ENCODE assay signal across 1 cellular context in the genomic region with DNA sequence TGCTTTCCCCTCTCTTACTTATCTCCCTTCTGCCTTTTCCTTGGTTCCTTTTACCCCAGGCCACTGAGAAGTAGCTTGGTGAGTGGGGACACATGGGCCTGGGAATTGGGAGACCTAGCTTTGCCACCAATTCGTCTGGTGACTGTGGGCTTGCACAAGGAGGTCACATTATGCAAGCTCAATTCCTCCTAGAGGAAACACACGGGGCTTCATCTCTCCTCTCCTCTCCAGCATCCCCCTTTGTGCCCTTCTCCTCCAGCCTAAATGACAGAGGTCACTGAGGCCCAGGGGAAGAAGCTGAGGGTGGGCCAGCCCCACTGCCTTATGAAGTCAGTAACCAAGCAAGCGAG.
TF ChIP-seq lines count a peak whose summit lies in the region.

No MANE protein-coding gene starts in this region.

TF ChIP-seq in IMR-90, 13 proteins besides CTCF, POLR2A, EP300 and RAD21:
- no peak for TF ChIP-seq CEBPB (IDR thresholded peaks at IDR 0.05; ENCODE audit: low read depth, low read length)
- no peak for TF ChIP-seq MAZ (IDR thresholded peaks at IDR 0.05; ENCODE audit: borderline replicate concordance, low read depth, low read length)
- no peak for TF ChIP-seq USF2 (IDR thresholded peaks at IDR 0.05; ENCODE audit: low read depth, low read length)
- no peak for TF ChIP-seq MXI1 (IDR thresholded peaks at IDR 0.05; ENCODE audit: borderline replicate concordance, low read depth, low read length)
- no peak for TF ChIP-seq SMC3 (IDR thresholded peaks at IDR 0.05; ENCODE audit: low read depth, low read length)
- TF ChIP-seq RCOR1 (IDR thresholded peaks at IDR 0.05; ENCODE audit: insufficient replicate concordance, low read length): no peak
- TF ChIP-seq RFX5 (IDR thresholded peaks at IDR 0.05; ENCODE audit: low read depth, low read length): no peak
- no peak for TF ChIP-seq MAFK (IDR thresholded peaks at IDR 0.05; ENCODE audit: low read depth, low read length)
- no peak for TF ChIP-seq FOS (IDR thresholded peaks at IDR 0.05; ENCODE audit: low read depth, low read length)
- TF ChIP-seq, protein P1, sequence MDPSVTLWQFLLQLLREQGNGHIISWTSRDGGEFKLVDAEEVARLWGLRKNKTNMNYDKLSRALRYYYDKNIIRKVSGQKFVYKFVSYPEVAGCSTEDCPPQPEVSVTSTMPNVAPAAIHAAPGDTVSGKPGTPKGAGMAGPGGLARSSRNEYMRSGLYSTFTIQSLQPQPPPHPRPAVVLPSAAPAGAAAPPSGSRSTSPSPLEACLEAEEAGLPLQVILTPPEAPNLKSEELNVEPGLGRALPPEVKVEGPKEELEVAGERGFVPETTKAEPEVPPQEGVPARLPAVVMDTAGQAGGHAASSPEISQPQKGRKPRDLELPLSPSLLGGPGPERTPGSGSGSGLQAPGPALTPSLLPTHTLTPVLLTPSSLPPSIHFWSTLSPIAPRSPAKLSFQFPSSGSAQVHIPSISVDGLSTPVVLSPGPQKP (IDR thresholded peaks at IDR 0.05; ENCODE audit: borderline replicate concordance, low read depth, low read length): no peak
- no peak for TF ChIP-seq NFE2L2 (IDR thresholded peaks at IDR 0.05; ENCODE audit: low read depth, low read length)
- no peak for TF ChIP-seq BHLHE40 (IDR thresholded peaks at IDR 0.05; ENCODE audit: low read depth, low read length)
- TF ChIP-seq CHD1 (IDR thresholded peaks at IDR 0.05; ENCODE audit: low read depth, low read length): no peak
